In genomic region chr4:19675172-19675811, GRCh38 we compare ENCODE assay signal across 17 cellular contexts.
DNase-seq lines count a peak whose midpoint lies in the region; ATAC-seq, FAIRE-seq and TF ChIP-seq lines count a peak whose summit lies in the region.
"Had no signal": no experiment of that assay in that cellular context is flagged by ENCODE, and none has a peak within 500 bp of the region (broad histone marks: within the 10 kb centered on the region; RNA-seq: fewer than 3 reads in every experiment).

No MANE protein-coding gene starts in this region.

- H2AFZ ChIP-seq in GM12878 (ENCODE audit: control insufficient read depth, low read depth, low read length): no peak overlapping the region
- H2AFZ ChIP-seq: hepatocyte, neural progenitor cell had no signal

- no peak overlapping the region for H3K4me3 ChIP-seq in heart left ventricle
- no peak overlapping the region for H3K4me3 ChIP-seq in right atrium auricular region
- no peak overlapping the region for H3K4me3 ChIP-seq in GM12878
- no peak overlapping the region for H3K4me3 ChIP-seq in upper lobe of right lung
- H3K4me3 ChIP-seq: cardiac muscle cell, hepatocyte, left lung, neural progenitor cell had no signal

- TF ChIP-seq CTCF in heart left ventricle (IDR thresholded peaks at IDR 0.05): no peak
- no peak for TF ChIP-seq CTCF in right atrium auricular region (IDR thresholded peaks at IDR 0.05)
- no peak for TF ChIP-seq CTCF in GM12878 (IDR thresholded peaks at IDR 0.05 in 2 of 3, conservative IDR thresholded peaks at IDR 0.05 in 1 of 3; ENCODE audit: control insufficient read depth in 2 of 3, extremely low read depth in 1 of 3, insufficient read depth in 1 of 3, low read depth in 3 of 3, low read length in 3 of 3)
- no peak for TF ChIP-seq CTCF in upper lobe of right lung (IDR thresholded peaks at IDR 0.05)

- no peak overlapping the region for H3K9ac ChIP-seq in GM12878 (ENCODE audit: control insufficient read depth, insufficient read depth, low read length)
- H3K9ac ChIP-seq: neural progenitor cell had no signal

- H3K4me1 ChIP-seq in heart left ventricle (peaks cover 0 to 8% (median 0%) of the 10 kb centered on the region in 12 donors), right atrium auricular region (no peaks in the 10 kb centered on the region), GM12878 (ENCODE audit: control insufficient read depth, insufficient read depth, low read length) (no peaks in the 10 kb centered on the region), upper lobe of right lung (no peaks in the 10 kb centered on the region)
- H3K4me1 ChIP-seq: left lung, neural progenitor cell had no signal

- FAIRE-seq in GM12878 (lab: Jason Lieb, UNC): no peak
- FAIRE-seq: TTC549 had no signal

- H3K9me3 Mint-ChIP-seq in activated naive CD8-positive, alpha-beta T cell treated with anti-CD3 and anti-CD28 coated beads for 36 hours: peaks cover 10% of the 10 kb centered on the region

- RAD21 ChIA-PET in GM12878 (lab: Charles Lee; ENCODE audit: unreplicated experiment): no interaction called here

- H3K79me2 ChIP-seq in GM12878 (ENCODE audit: control insufficient read depth, insufficient read depth, low read length): no peaks in the 10 kb centered on the region
- H3K79me2 ChIP-seq: hepatocyte had no signal

- no peaks in the 10 kb centered on the region for H4K20me1 ChIP-seq in GM12878 (ENCODE audit: control insufficient read depth, insufficient read depth)

- H3K27me3 ChIP-seq in heart left ventricle: no peaks in the 10 kb centered on the region
- no peaks in the 10 kb centered on the region for H3K27me3 ChIP-seq in right atrium auricular region
- no peaks in the 10 kb centered on the region for H3K27me3 ChIP-seq in GM12878 (replicated peaks in 1 of 2; ENCODE audit: control insufficient read depth in 2 of 2, insufficient read depth in 2 of 2, low read length in 1 of 2)
- H3K27me3 ChIP-seq in upper lobe of right lung: no peaks in the 10 kb centered on the region
- H3K27me3 ChIP-seq: cardiac muscle cell, hepatocyte, left lung, neural progenitor cell had no signal

- H3K36me3 ChIP-seq in heart left ventricle (no peaks in the 10 kb centered on the region), right atrium auricular region (no peaks in the 10 kb centered on the region), GM12878 (ENCODE audit: control insufficient read depth in 2 of 2, insufficient read depth in 2 of 2, low read length in 1 of 2) (no peaks in the 10 kb centered on the region), upper lobe of right lung (no peaks in the 10 kb centered on the region)
- H3K36me3 ChIP-seq: cardiac muscle cell, left lung, neural progenitor cell had no signal

- TF ChIP-seq RAD21 in GM12878 (IDR thresholded peaks at IDR 0.05; ENCODE audit: insufficient read depth, low read depth, low read length): no peak

- 85 to 91% (median 87%) methylated on average over 4 of the region's 4 CpGs for WGBS in heart left ventricle, 4 donors
- 27% methylated on average over 4 of the region's 4 CpGs for WGBS in GM12878 (ENCODE audit: insufficient coverage, insufficient replicate concordance, low lambda C conversion rate, missing lambda C conversion rate)

- no peaks in the 10 kb centered on the region for H3K36me3 Mint-ChIP-seq in activated naive CD8-positive, alpha-beta T cell treated with anti-CD3 and anti-CD28 coated beads for 36 hours
- H3K36me3 Mint-ChIP-seq: neural progenitor cell had no signal

- H3K4me1 Mint-ChIP-seq in activated naive CD8-positive, alpha-beta T cell treated with anti-CD3 and anti-CD28 coated beads for 36 hours: no peaks in the 10 kb centered on the region
- H3K4me1 Mint-ChIP-seq: endodermal cell, neural progenitor cell had no signal

- TF ChIP-seq EP300 in GM12878 (IDR thresholded peaks at IDR 0.05; ENCODE audit: borderline replicate concordance in 1 of 2, control insufficient read depth in 1 of 2, low read depth in 2 of 2, low read length in 2 of 2): no peak

- in situ Hi-C loops in GM12878 (cut with MboI): no loop called here

- H3K4me2 ChIP-seq in GM12878 (ENCODE audit: control insufficient read depth, insufficient read depth): no peak overlapping the region
- H3K4me2 ChIP-seq: hepatocyte, neural progenitor cell had no signal

- BruUV-seq in GM12878 (replicated peaks; lab: Mats Ljungman, UMichigan): no TSS peak

- CTCF ChIA-PET in GM12878 (lab: Yijun Ruan, JAX): interaction anchor here (0.6 kb wide), 1 partner anchor 1546 kb away, joined by 3 read pairs; no protein-coding TSS in a partner anchor

- DNase-seq in heart left ventricle: peak in 3 of 5 donors; percentile 12 to 22 (median 21)
- no peak for DNase-seq in right atrium auricular region (ENCODE audit: low spot score)
- no peak for DNase-seq in GM12878 (ENCODE audit: low read depth, low spot score)
- peak; percentile 15 for DNase-seq in medulla oblongata (ENCODE audit: extremely low spot score)
- DNase-seq in upper lobe of right lung: no peak
- no peak for DNase-seq in activated naive CD8-positive, alpha-beta T cell treated with anti-CD3 and anti-CD28 coated beads for 36 hours
- DNase-seq in HPDE6-E6E7 (ENCODE audit: extremely low spot score): no peak
- DNase-seq: activated CD8-positive, alpha-beta T cell treated with anti-CD3 and anti-CD28 coated beads for 36 hours; endodermal cell; left lung; NCI-H2107 had no signal

- TF ChIP-seq POLR2A in heart left ventricle (IDR thresholded peaks at IDR 0.05): no peak
- no peak for TF ChIP-seq POLR2A in GM12878 (IDR thresholded peaks at IDR 0.05; ENCODE audit: low read depth, low read length)

- POLR2A ChIA-PET in GM12878 (lab: Charles Lee): no interaction called here

- intact Hi-C loops in heart left ventricle (cut with DNase I): no loop called here
- intact Hi-C loops in GM12878 (cut with micrococcal nuclease; ENCODE audit: unreplicated experiment): no loop called here
- intact Hi-C loops in upper lobe of right lung (cut with DNase I): no loop called here

- no peaks in the 10 kb centered on the region for H3K27me3 Mint-ChIP-seq in activated naive CD8-positive, alpha-beta T cell treated with anti-CD3 and anti-CD28 coated beads for 36 hours
- H3K27me3 Mint-ChIP-seq: activated CD8-positive, alpha-beta T cell treated with anti-CD3 and anti-CD28 coated beads for 36 hours had no signal

- H3K27ac ChIP-seq in heart left ventricle (peak overlapping the region in 4 of 12 donors; percentile 7 to 32 (median 26)), right atrium auricular region (peak overlapping the region in 1 of 2 donors; percentile 1), GM12878 (ENCODE audit: control insufficient read depth, insufficient read depth) (no peak overlapping the region), upper lobe of right lung (no peak overlapping the region)
- H3K27ac ChIP-seq: cardiac muscle cell, hepatocyte, left lung, neural progenitor cell had no signal

- ATAC-seq in heart left ventricle (peak in 2 of 4 donors; percentile 49 to 56), GM12878 (no peak), upper lobe of right lung (peak; percentile 32), GM18520 (IDR thresholded peaks at IDR 0.05; ENCODE audit: unreplicated experiment) (no peak)
- ATAC-seq: activated CD8-positive, alpha-beta T cell treated with anti-CD3 and anti-CD28 coated beads for 36 hours; HCT116; left lung had no signal

- H3K9me3 ChIP-seq in heart left ventricle: peaks cover 0 to 18% (median 1%) of the 10 kb centered on the region in 12 donors
- peaks cover 0 to 5% of the 10 kb centered on the region in 2 donors for H3K9me3 ChIP-seq in right atrium auricular region
- H3K9me3 ChIP-seq in GM12878 (replicated peaks; ENCODE audit: control insufficient read depth, insufficient read depth, low read length): no peaks in the 10 kb centered on the region
- H3K9me3 ChIP-seq in upper lobe of right lung: no peaks in the 10 kb centered on the region

- no peak overlapping the region for H3K27ac Mint-ChIP-seq in activated naive CD8-positive, alpha-beta T cell treated with anti-CD3 and anti-CD28 coated beads for 36 hours
- H3K27ac Mint-ChIP-seq: activated CD8-positive, alpha-beta T cell treated with anti-CD3 and anti-CD28 coated beads for 36 hours; endodermal cell; neural progenitor cell had no signal

- SMC1A ChIA-PET in GM12878 (lab: Charles Lee; ENCODE audit: uncharacterized antibody, unreplicated experiment): no interaction called here

- H3K4me3 Mint-ChIP-seq in activated naive CD8-positive, alpha-beta T cell treated with anti-CD3 and anti-CD28 coated beads for 36 hours: no peak overlapping the region
- H3K4me3 Mint-ChIP-seq: activated CD8-positive, alpha-beta T cell treated with anti-CD3 and anti-CD28 coated beads for 36 hours; endodermal cell; neural progenitor cell had no signal

TF ChIP-seq in GM12878, 131 proteins besides CTCF, POLR2A, EP300 and RAD21:
- peak; percentile 71 for TF ChIP-seq SPI1 (IDR thresholded peaks at IDR 0.05; ENCODE audit: borderline replicate concordance, insufficient read depth, low read depth, low read length)
- TF ChIP-seq ZNF384 (IDR thresholded peaks at IDR 0.05; ENCODE audit: borderline replicate concordance, low read depth, low read length): no peak

Comparison
In these comparisons a context has a peak if more than half of its experiments do, and no peak if none do; other contexts are left out.
1. DNase-seq: peak in heart left ventricle (3 of 5) and medulla oblongata (single experiment); none in right atrium auricular region (single experiment), GM12878 (single experiment), upper lobe of right lung (single experiment), activated naive CD8-positive, alpha-beta T cell treated with anti-CD3 and anti-CD28 coated beads for 36 hours (single experiment) and HPDE6-E6E7 (single experiment).